ENCODE assay signal across 8 cellular contexts in genomic region chr2:72920317-72921087, GRCh38. TPM values are rescaled to one million over a fixed set of nuclear protein-coding genes. Genes with fewer than 3 reads are reported as not detected.
DNase-seq lines count a peak whose midpoint lies in the region; FAIRE-seq and TF ChIP-seq lines count a peak whose summit lies in the region.

No MANE protein-coding gene starts in this region.

- peaks cover 2 to 4% of the 10 kb centered on the region in 2 experiments; a peak in 2 of 5 replicates for H3K9me3 Mint-ChIP-seq in H9

- H3K4me3 ChIP-seq in muscle layer of colon (ENCODE audit: low read depth in 1 of 2, low read length in 2 of 2) (peak overlapping the region; percentile 23 to 31), small intestine (ENCODE audit: low read depth in 1 of 2, low read length in 2 of 2) (peak overlapping the region in 1 of 2 donors; percentile 5)

- no peaks in the 10 kb centered on the region for H3K79me2 ChIP-seq in H9 (ENCODE audit: insufficient read depth, low read length)

- H3K23me2 ChIP-seq in H9 (ENCODE audit: insufficient read length, low read depth, low read length, poor library complexity, severe bottlenecking), result peaks cover 46% of the 10 kb centered on the region

- no peak overlapping the region for H2AFZ ChIP-seq in H9 (ENCODE audit: low read length)

- no peak overlapping the region for H2BK12ac ChIP-seq in H9 (ENCODE audit: insufficient read length, low read depth, low read length)

- H3K79me1 ChIP-seq in H9 (ENCODE audit: insufficient read depth, low read depth, low read length, poor library complexity, severe bottlenecking), result no peaks in the 10 kb centered on the region

- no peaks in the 10 kb centered on the region for H3K36me3 ChIP-seq in muscle layer of colon (ENCODE audit: insufficient read depth, low read length)
- no peaks in the 10 kb centered on the region for H3K36me3 ChIP-seq in small intestine (ENCODE audit: control insufficient read depth in 2 of 2, insufficient read depth in 2 of 2, low read length in 2 of 2)

- peak; percentile 48 for DNase-seq in AG08396 (ENCODE audit: low spot score)
- DNase-seq in H9, result peak; percentile 63
- DNase-seq in astrocyte of the hippocampus (ENCODE audit: low read depth, low spot score), result peak; percentile 69
- no peak for DNase-seq in small intestine
- DNase-seq in OCI-M2 (lab: John Stamatoyannopoulos, UW; ENCODE audit: unreplicated experiment), result no peak
- DNase-seq in NCI-H1048 (lab: John Stamatoyannopoulos, UW), result no peak
- DNase-seq in NCI-H446 treated with DMSO at 0.1 percent for 48 hours (lab: John Stamatoyannopoulos, UW), result no peak

- H3K4me2 ChIP-seq in H9 (ENCODE audit: insufficient read depth, insufficient read length, low read length), result peak overlapping the region; percentile 87

- H3K4ac ChIP-seq in H9 (ENCODE audit: low read depth, low read length), result no peak overlapping the region

- H2BK5ac ChIP-seq in H9 (ENCODE audit: insufficient read length, low read length), result no peak overlapping the region

- no peak overlapping the region for H2AK5ac ChIP-seq in H9 (ENCODE audit: insufficient read length, low read length)

- TF ChIP-seq CTCF in H9 (conservative IDR thresholded peaks at IDR 0.05), result no peak

- H3K27ac ChIP-seq in H9 (ENCODE audit: insufficient read length, low read depth, low read length) (no peak overlapping the region), muscle layer of colon (ENCODE audit: low read depth, low read length) (no peak overlapping the region), small intestine (ENCODE audit: low read depth in 1 of 2, low read length in 1 of 2) (no peak overlapping the region)

- H4K8ac ChIP-seq in H9 (replicated peaks; ENCODE audit: insufficient read length, low read depth, low read length), result no peak overlapping the region

- H2BK20ac ChIP-seq in H9 (ENCODE audit: low read depth, low read length, poor library complexity, severe bottlenecking), result no peak overlapping the region

- H2BK15ac ChIP-seq in H9 (ENCODE audit: low read depth, low read length), result no peak overlapping the region

- H3K36me3 Mint-ChIP-seq in H9 (ENCODE audit: insufficient read depth in 1 of 3, low read depth in 3 of 3), result peaks cover 0 to 7% (median 5%) of the 10 kb centered on the region in 3 experiments; a peak in 3 of 7 replicates

- FAIRE-seq in small intestine (lab: Jason Lieb, UNC), result no peak

- no peak overlapping the region for H4K5ac ChIP-seq in H9 (ENCODE audit: insufficient read length, low read depth, low read length)

- peaks cover 17% of the 10 kb centered on the region for H3K27me3 Mint-ChIP-seq in H9 (ENCODE audit: low read depth)

- no peak overlapping the region for H3T11ph ChIP-seq in H9 (ENCODE audit: low read length)

- peaks cover 20 to 38% of the 10 kb centered on the region in 2 experiments for H3K4me1 Mint-ChIP-seq in H9

- no peaks in the 10 kb centered on the region for H4K20me1 ChIP-seq in H9 (ENCODE audit: control insufficient read depth, insufficient read depth, insufficient read length)

- H2BK120ac ChIP-seq in H9 (ENCODE audit: low read depth, low read length, poor library complexity, severe bottlenecking), result no peak overlapping the region

- peaks cover 5% of the 10 kb centered on the region for H3K4me1 ChIP-seq in H9 (ENCODE audit: insufficient read depth, low read length)
- H3K4me1 ChIP-seq in muscle layer of colon (ENCODE audit: insufficient read depth, low read length), result peaks cover 39% of the 10 kb centered on the region
- H3K4me1 ChIP-seq in small intestine (ENCODE audit: control insufficient read depth in 2 of 2, insufficient read depth in 1 of 2, low read depth in 1 of 2, low read length in 1 of 2), result peaks cover 3 to 7% of the 10 kb centered on the region in 2 donors

- H3K18ac ChIP-seq in H9 (ENCODE audit: insufficient read length, low read depth, low read length), result no peak overlapping the region

- H3K27me3 ChIP-seq in H9 (ENCODE audit: insufficient read depth, low read length) (peaks cover 75% of the 10 kb centered on the region), muscle layer of colon (ENCODE audit: control insufficient read depth in 1 of 2, insufficient read depth in 2 of 2, low read length in 2 of 2) (peaks cover 80 to 97% of the 10 kb centered on the region in 2 donors), small intestine (ENCODE audit: control insufficient read depth in 2 of 2, insufficient read depth in 2 of 2, low read length in 2 of 2) (peaks cover 18 to 75% of the 10 kb centered on the region in 2 donors)

- H3K56ac ChIP-seq in H9 (ENCODE audit: insufficient read length, low read depth, low read length), result no peak overlapping the region

- H3K27ac Mint-ChIP-seq in H9, result no peak overlapping the region; a peak in 1 of 7 replicates

- H4K91ac ChIP-seq in H9 (ENCODE audit: insufficient read length, low read depth, low read length), result no peak overlapping the region

- WGBS in H9 (ENCODE audit: extremely low coverage, insufficient read length, low lambda C conversion rate), result no CpG with 5 or more reads among the region's 77 CpGs
- WGBS in small intestine, 3 donors, result 2 to 6% (median 3%) methylated on average over 64 to 77 of the region's 77 CpGs

- H3K9ac ChIP-seq in H9 (ENCODE audit: extremely low read depth, insufficient read length, low read length), result no peak overlapping the region
- H3K9ac ChIP-seq in muscle layer of colon (ENCODE audit: low read length), result no peak overlapping the region

- H3K9me3 ChIP-seq in H9 (ENCODE audit: control insufficient read depth, low read depth, low read length), result no peaks in the 10 kb centered on the region
- H3K9me3 ChIP-seq in muscle layer of colon (ENCODE audit: low read length), result no peaks in the 10 kb centered on the region
- H3K9me3 ChIP-seq in small intestine (ENCODE audit: control insufficient read depth, low read depth), result no peaks in the 10 kb centered on the region

- no peak overlapping the region for H3K23ac ChIP-seq in H9 (ENCODE audit: insufficient read length, low read depth, low read length)

- no peak overlapping the region for H3K14ac ChIP-seq in H9 (ENCODE audit: insufficient read depth, low read length)

- peak overlapping the region; percentile 55 to 93 for H3K4me3 Mint-ChIP-seq in H9

RNA-seq across cellular contexts. Expression of gene EMX1, which starts 3.2 kb away (rescaled TPM):
- total RNA-seq in H9 (2021), result 0.64 and 0.72 TPM in 2 replicates
- polyA plus RNA-seq in small intestine, result 1 to 10 TPM in 2 of 3 donors, under 1 TPM in 1; 0.46 to 4.9 (median 1.6) TPM

RNA-seq across cellular contexts. Expression of gene SPR, which starts 33.3 kb away (rescaled TPM):
- 7.3 and 7.6 TPM in 2 replicates for total RNA-seq in H9 (2021)
- 10 to 100 TPM; 44.2 to 50.0 (median 44.5) TPM for polyA plus RNA-seq in small intestine

Comparison
In these comparisons a context has a peak if more than half of its experiments do, and no peak if none do; other contexts are left out.
1. DNase-seq: peak in AG08396 (single experiment), H9 (single experiment) and astrocyte of the hippocampus (single experiment); none in small intestine (single experiment), OCI-M2 (single experiment), NCI-H1048 (single experiment) and NCI-H446 treated with DMSO at 0.1 percent for 48 hours (single experiment).